8 cellular contexts compared by ENCODE assay signal in the genomic region with DNA sequence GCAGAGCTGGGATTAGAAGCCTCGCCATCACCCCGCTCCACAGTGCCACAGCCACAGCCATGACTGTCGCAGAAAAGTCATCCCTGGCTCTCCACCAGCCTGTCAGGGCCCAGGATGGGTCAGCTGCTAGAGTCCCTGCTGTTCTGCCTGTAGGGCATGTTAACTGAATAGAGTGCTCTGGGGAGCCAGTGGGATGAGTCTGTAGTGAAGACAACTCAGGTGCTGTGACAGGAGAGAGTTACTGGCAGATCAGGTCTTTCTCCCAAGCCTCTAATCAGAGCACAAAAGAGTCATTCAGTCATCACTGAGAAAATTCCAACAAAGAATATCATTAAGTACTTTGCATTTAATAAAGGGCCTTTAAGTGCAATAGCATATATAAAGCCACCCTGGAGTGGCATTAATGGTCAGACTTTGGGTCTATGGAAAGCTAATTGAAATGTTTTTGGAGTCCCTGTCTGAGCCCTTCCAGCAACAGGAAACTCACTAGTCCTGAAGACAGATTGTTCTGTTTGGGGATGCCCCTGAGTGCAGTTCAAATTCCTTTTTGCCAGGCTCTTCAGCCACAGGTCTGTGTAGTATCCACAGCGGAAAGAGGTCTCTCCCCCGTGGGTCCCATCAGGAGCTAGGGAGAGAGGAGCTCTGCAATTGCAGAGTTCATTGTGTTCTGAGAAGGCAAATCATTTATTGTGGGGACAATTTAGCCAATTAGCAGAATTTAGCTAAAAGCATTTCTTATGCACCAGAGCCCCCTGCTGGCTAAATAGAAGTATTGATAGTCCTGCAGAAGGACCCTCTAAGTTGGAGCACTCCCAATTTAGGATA. TPM values are rescaled to one million over a fixed set of nuclear protein-coding genes. Genes with fewer than 3 reads are reported as not detected.
DNase-seq lines count a peak whose midpoint lies in the region; ATAC-seq, FAIRE-seq and TF ChIP-seq lines count a peak whose summit lies in the region.

No MANE protein-coding gene starts in this region.

- no peaks in the 10 kb centered on the region for H3K9me1 ChIP-seq in endothelial cell of umbilical vein (replicated peaks; ENCODE audit: control insufficient read depth, extremely low read depth, insufficient read depth, low read length)

- no peak overlapping the region for H3K9ac ChIP-seq in endothelial cell of umbilical vein (replicated peaks; ENCODE audit: extremely low read depth, insufficient read depth, low read length)

- dilution Hi-C loops in endothelial cell of umbilical vein (cut with MboI; ENCODE audit: extremely low pct_ligation_motif_present, low sequenced_read_pairs): no loop called here

- H3K27me3 ChIP-seq in endothelial cell of umbilical vein (ENCODE audit: control insufficient read depth in 2 of 2, insufficient read depth in 2 of 2, low read length in 2 of 2): no peaks in the 10 kb centered on the region

- H3K9me3 ChIP-seq in endothelial cell of umbilical vein (replicated peaks; ENCODE audit: control insufficient read depth, insufficient read depth, low read length) (no peaks in the 10 kb centered on the region), T-helper 17 cell (ENCODE audit: control insufficient read depth, low read length, poor library complexity, severe bottlenecking) (no peaks in the 10 kb centered on the region)

- ATAC-seq in T-helper 17 cell (no peak), HG03095 (IDR thresholded peaks at IDR 0.05; ENCODE audit: unreplicated experiment) (no peak)

- no peak overlapping the region for H2AFZ ChIP-seq in endothelial cell of umbilical vein (ENCODE audit: low read depth, low read length)

- CTCF ChIA-PET in endothelial cell of umbilical vein (lab: Charles Lee): interaction anchor here (0.6 to 3.4 kb wide), 17 partner anchors 8 to 1303 kb away, joined by 3 to 104 read pairs (median 5); no protein-coding TSS in a partner anchor

- no peak overlapping the region for H3K4me3 Mint-ChIP-seq in T-helper 17 cell

- intact Hi-C loops in endothelial cell of umbilical vein (cut with micrococcal nuclease): loop anchor here (1.0 to 2.0 kb wide), 5 partner anchors 220 to 567 kb away; no protein-coding TSS in a partner anchor

- no peak for TF ChIP-seq POLR2A in endothelial cell of umbilical vein (IDR thresholded peaks at IDR 0.05; ENCODE audit: low read depth, low read length)

- H3K4me2 ChIP-seq in endothelial cell of umbilical vein (ENCODE audit: insufficient read depth, low read length): no peak overlapping the region

- H4K20me1 ChIP-seq in endothelial cell of umbilical vein (replicated peaks; ENCODE audit: control insufficient read depth, extremely low read depth, insufficient read depth, low read length): no peaks in the 10 kb centered on the region

- H3K4me3 ChIP-seq in endothelial cell of umbilical vein (replicated peaks in 1 of 3; ENCODE audit: insufficient read depth in 1 of 3, low read depth in 1 of 3, low read length in 3 of 3): no peak overlapping the region

- H3K79me2 ChIP-seq in endothelial cell of umbilical vein (ENCODE audit: control insufficient read depth, insufficient read depth, low read length): no peaks in the 10 kb centered on the region

- H3K4me1 ChIP-seq in endothelial cell of umbilical vein (ENCODE audit: control insufficient read depth, extremely low read depth, insufficient read depth, low read length): no peaks in the 10 kb centered on the region

- H3K27ac ChIP-seq in endothelial cell of umbilical vein (ENCODE audit: insufficient read depth, low read depth, low read length): no peak overlapping the region

- no TSS peak for BruUV-seq in endothelial cell of umbilical vein (replicated peaks; lab: Mats Ljungman, UMichigan)

- DNase-seq in A172 (ENCODE audit: low spot score) (peak; percentile 55), ELF-1 (ENCODE audit: low read depth, low spot score) (peak; percentile 79), NCI-H1105 treated with DMSO at 0.1 percent for 48 hours (lab: John Stamatoyannopoulos, UW) (peak; percentile 83), SW 1271 (lab: John Stamatoyannopoulos, UW) (peak; percentile 27 to 44), endothelial cell of umbilical vein (ENCODE audit: low read depth, low spot score) (peak; percentile 40), mucosa of gallbladder (ENCODE audit: low spot score) (peak; percentile 24), T-helper 17 cell (no peak)

- peak; percentile 62 to 67 for TF ChIP-seq CTCF in endothelial cell of umbilical vein (IDR thresholded peaks at IDR 0.05; ENCODE audit: extremely low read depth in 1 of 2, insufficient read depth in 1 of 2, low read depth in 1 of 2, low read length in 2 of 2)

- no peaks in the 10 kb centered on the region for H3K36me3 ChIP-seq in endothelial cell of umbilical vein (ENCODE audit: control insufficient read depth in 2 of 2, extremely low read depth in 1 of 2, insufficient read depth in 2 of 2, low read length in 2 of 2)

- H3K27me3 Mint-ChIP-seq in T-helper 17 cell: peaks cover 46% of the 10 kb centered on the region

- POLR2A ChIA-PET in endothelial cell of umbilical vein (lab: Charles Lee): no interaction called here

- peaks cover 4% of the 10 kb centered on the region for H3K36me3 Mint-ChIP-seq in T-helper 17 cell (ENCODE audit: low read depth)

- H3K27ac Mint-ChIP-seq in T-helper 17 cell: no peak overlapping the region

- H3K4me1 Mint-ChIP-seq in T-helper 17 cell: peaks cover 2% of the 10 kb centered on the region

- peak; percentile 69 for FAIRE-seq in endothelial cell of umbilical vein (lab: Jason Lieb, UNC)

TF ChIP-seq in endothelial cell of umbilical vein, 7 proteins besides CTCF, POLR2A, EP300 and RAD21:
- TF ChIP-seq, protein P1, sequence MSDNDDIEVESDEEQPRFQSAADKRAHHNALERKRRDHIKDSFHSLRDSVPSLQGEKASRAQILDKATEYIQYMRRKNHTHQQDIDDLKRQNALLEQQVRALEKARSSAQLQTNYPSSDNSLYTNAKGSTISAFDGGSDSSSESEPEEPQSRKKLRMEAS (IDR thresholded peaks at IDR 0.05; ENCODE audit: insufficient read depth, insufficient read length): no peak
- TF ChIP-seq GATA2 (IDR thresholded peaks at IDR 0.05; ENCODE audit: insufficient read depth, insufficient read length, low read depth, low read length): no peak
- TF ChIP-seq POLR2AphosphoS5 (IDR thresholded peaks at IDR 0.05; ENCODE audit: insufficient read depth, low read depth, low read length): no peak
- no peak for TF ChIP-seq MYC (IDR thresholded peaks at IDR 0.05; ENCODE audit: low read depth, low read length)
- no peak for TF ChIP-seq EZH2 (IDR thresholded peaks at IDR 0.05; ENCODE audit: borderline replicate concordance, low read depth, low read length, severe bottlenecking)
- TF ChIP-seq JUN (IDR thresholded peaks at IDR 0.05; ENCODE audit: borderline replicate concordance, insufficient read depth, insufficient read length, low read depth): no peak
- TF ChIP-seq FOS (IDR thresholded peaks at IDR 0.05; ENCODE audit: borderline replicate concordance, insufficient read depth, low read length): no peak

RNA-seq across cellular contexts. Expression of a gene that starts 45.2 kb away (rescaled TPM):
- total RNA-seq in A172 (2014; rRNA removed; shearing (Covaris generic)): 7.6 and 9.5 TPM in 2 replicates
- total RNA-seq in endothelial cell of umbilical vein: 3.6 and 7.6 TPM in 2 replicates
- polyA plus RNA-seq in endothelial cell of umbilical vein: 3.2 and 4.3 TPM in 2 replicates
- polyA plus RNA-seq in endothelial cell of umbilical vein (2011; cell fraction: cytosol; rRNA removed): 2.1 and 2.4 TPM in 2 replicates
- 3.1 and 3.3 TPM in 2 replicates for polyA plus RNA-seq in endothelial cell of umbilical vein (2011; cell fraction: nucleus; rRNA removed)
- 0.40 and 0.74 TPM in 2 replicates for polyA plus RNA-seq in endothelial cell of umbilical vein (2012)
- polyA minus RNA-seq in endothelial cell of umbilical vein: 6.8 and 7.3 TPM in 2 replicates
- not detected for polyA minus RNA-seq in endothelial cell of umbilical vein (2011; cell fraction: cytosol; rRNA and poly(A)+ RNA removed)
- polyA minus RNA-seq in endothelial cell of umbilical vein (2011; cell fraction: nucleus; rRNA and poly(A)+ RNA removed): 3.1 TPM in 2 replicates
- total RNA-seq in mucosa of gallbladder: 9.5 TPM
- 1 to 10 TPM; 1.7 to 2.8 TPM for total RNA-seq in T-helper 17 cell

Comparison
In these comparisons a context has a peak if more than half of its experiments do, and no peak if none do; other contexts are left out.
1. DNase-seq: peak in A172 (single experiment), ELF-1 (single experiment), NCI-H1105 treated with DMSO at 0.1 percent for 48 hours (single experiment), SW 1271 (2 of 2), endothelial cell of umbilical vein (single experiment) and mucosa of gallbladder (single experiment); none in T-helper 17 cell (0 of 3).